8 cellular contexts compared by ENCODE assay signal in genomic region chr2:44358498-44358897, GRCh38. TPM values are rescaled to one million over a fixed set of nuclear protein-coding genes. Genes with fewer than 3 reads are reported as not detected.
DNase-seq lines count a peak whose midpoint lies in the region; ATAC-seq, FAIRE-seq and TF ChIP-seq lines count a peak whose summit lies in the region.

No MANE protein-coding gene starts in this region.

- intact Hi-C loops in CD8-positive, alpha-beta T cell (cut with DNase I, micrococcal nuclease) = no loop called here
- intact Hi-C loops in K562 (cut with micrococcal nuclease) = no loop called here

- no peaks in the 10 kb centered on the region for H3K9me3 Mint-ChIP-seq in CD8-positive, alpha-beta T cell

- TF ChIP-seq POLR2A in K562 (conservative IDR thresholded peaks at IDR 0.05) = no peak

- no peak overlapping the region for H2AFZ ChIP-seq in K562 (ENCODE audit: low read depth, low read length)

- no peaks in the 10 kb centered on the region for H3K9me3 ChIP-seq in CD8-positive, alpha-beta T cell (ENCODE audit: low read length)
- no peaks in the 10 kb centered on the region for H3K9me3 ChIP-seq in K562 (replicated peaks; ENCODE audit: control insufficient read depth, insufficient read depth, low read depth, low read length)
- no peaks in the 10 kb centered on the region for H3K9me3 ChIP-seq in skeletal muscle satellite cell (replicated peaks; ENCODE audit: low read length)

- no peak for ATAC-seq in CD8-positive, alpha-beta T cell
- ATAC-seq in K562 = no peak
- no peak for ATAC-seq in GM19324 (IDR thresholded peaks at IDR 0.05; ENCODE audit: low FRiP score, unreplicated experiment)
- ATAC-seq in HG03039 (IDR thresholded peaks at IDR 0.05; ENCODE audit: unreplicated experiment) = no peak

- no peak overlapping the region for H3K27ac ChIP-seq in CD8-positive, alpha-beta T cell (ENCODE audit: low read depth, low read length)
- no peak overlapping the region for H3K27ac ChIP-seq in K562 (ENCODE audit: extremely low read depth, low read depth, low read length)

- POLR2A ChIA-PET in CD8-positive, alpha-beta T cell (lab: Charles Lee) = interaction anchor here (0.6 to 1.0 kb wide), 2 partner anchors 110 to 188 kb away, joined by 3 to 4 read pairs; no protein-coding TSS in a partner anchor
- POLR2A ChIA-PET in K562 (lab: Yijun Ruan, JAX) = interaction anchor here (0.6 to 4.7 kb wide), 3 partner anchors 10 to 30 kb away, joined by 3 to 40 read pairs (median 4); no protein-coding TSS in a partner anchor

- CTCF ChIA-PET in CD8-positive, alpha-beta T cell (lab: Charles Lee) = interaction anchor here (2.9 kb wide), 1 partner anchor 15 kb away, joined by 9 read pairs; no protein-coding TSS in a partner anchor
- CTCF ChIA-PET in K562 (lab: Yijun Ruan, JAX; ENCODE audit: low intra/inter-chr PET ratio) = no interaction called here

- TF ChIP-seq CTCF in CD8-positive, alpha-beta T cell (IDR thresholded peaks at IDR 0.05) = no peak
- TF ChIP-seq CTCF in GM20000 (IDR thresholded peaks at IDR 0.05; ENCODE audit: extremely low read depth, missing control alignments) (no peak), K562 (IDR thresholded peaks at IDR 0.05 in 2 of 3, conservative IDR thresholded peaks at IDR 0.05 in 1 of 3; ENCODE audit: insufficient read depth in 2 of 3, low read depth in 1 of 3, low read length in 3 of 3) (no peak)

- 82% methylated on average over 3 of the region's 3 CpGs for WGBS in K562 (ENCODE audit: insufficient coverage, low coverage, missing lambda C conversion rate)

- no peaks in the 10 kb centered on the region; the same call in 1 of the 2 replicates for H4K20me1 ChIP-seq in K562 (replicated peaks; ENCODE audit: control insufficient read depth, insufficient read depth, low read length)

- peaks cover 37% of the 10 kb centered on the region for H3K79me2 ChIP-seq in K562 (ENCODE audit: control insufficient read depth, insufficient read depth, low read length)

- peaks cover 42% of the 10 kb centered on the region for H3K36me3 Mint-ChIP-seq in CD8-positive, alpha-beta T cell

- H3K9me1 ChIP-seq in K562 (ENCODE audit: control insufficient read depth, insufficient read depth, low read length) = no peaks in the 10 kb centered on the region

- H3K4me2 ChIP-seq in K562 (ENCODE audit: insufficient read depth, low read length) (no peak overlapping the region), skeletal muscle satellite cell (ENCODE audit: low read length) (peak overlapping the region; percentile 51)

- H3K4me1 Mint-ChIP-seq in CD8-positive, alpha-beta T cell (ENCODE audit: low read depth) = peaks cover 56% of the 10 kb centered on the region

- TF ChIP-seq EP300 in K562 (IDR thresholded peaks at IDR 0.05; ENCODE audit: low read length) = no peak

- in situ Hi-C loops in K562 (cut with MboI) = no loop called here

- no peak overlapping the region for H3K4me3 ChIP-seq in CD8-positive, alpha-beta T cell (ENCODE audit: low read depth, low read length)
- H3K4me3 ChIP-seq in K562 (no peak overlapping the region), skeletal muscle satellite cell (ENCODE audit: low read length) (no peak overlapping the region)

- peak in 5 of 7 experiments; percentile 26 to 52 (median 50) for DNase-seq in CD8-positive, alpha-beta T cell
- peak; percentile 19 for DNase-seq in GM20000 (ENCODE audit: low spot score)
- peak; percentile 20 to 64 for DNase-seq in NCI-H524 (lab: John Stamatoyannopoulos, UW)
- DNase-seq in K562 (ENCODE audit: extremely low read depth in 1 of 4, low spot score in 3 of 4) = peak in 1 of 4 experiments; percentile 25
- no peak for DNase-seq in NCI-H1930 (lab: John Stamatoyannopoulos, UW)

- H3K27me3 ChIP-seq in CD8-positive, alpha-beta T cell (ENCODE audit: insufficient read depth, low read length) = no peaks in the 10 kb centered on the region
- H3K27me3 ChIP-seq in K562 (ENCODE audit: control insufficient read depth in 2 of 2, insufficient read depth in 2 of 2, low read length in 2 of 2) (no peaks in the 10 kb centered on the region), skeletal muscle satellite cell (ENCODE audit: control insufficient read depth, insufficient read depth, low read length) (no peaks in the 10 kb centered on the region)

- BruUV-seq in K562 (replicated peaks; lab: Mats Ljungman, UMichigan) = no TSS peak

- no peak overlapping the region for H3K9ac ChIP-seq in K562 (ENCODE audit: insufficient read depth in 1 of 2, low read depth in 2 of 2, low read length in 2 of 2)
- H3K9ac ChIP-seq in skeletal muscle satellite cell (ENCODE audit: low read depth, low read length) = no peak overlapping the region

- peak overlapping the region; percentile 50 for H3K4me3 Mint-ChIP-seq in CD8-positive, alpha-beta T cell

- no peaks in the 10 kb centered on the region for H3K36me3 ChIP-seq in CD8-positive, alpha-beta T cell (ENCODE audit: insufficient read depth, low read length)
- H3K36me3 ChIP-seq in K562 (ENCODE audit: control insufficient read depth, insufficient read depth, low read length) (peaks cover 5% of the 10 kb centered on the region; the same call in 1 of the 3 replicates), skeletal muscle satellite cell (ENCODE audit: insufficient read depth, low read length) (no peaks in the 10 kb centered on the region)

- FAIRE-seq in K562 (lab: Jason Lieb, UNC) = no peak

- TF ChIP-seq RAD21 in K562 (CRISPR knock-in tag; conservative IDR thresholded peaks at IDR 0.05 in 1 of 2, IDR thresholded peaks at IDR 0.05 in 1 of 2) = no peak

- peaks cover 24% of the 10 kb centered on the region for H3K4me1 ChIP-seq in CD8-positive, alpha-beta T cell (ENCODE audit: insufficient read depth, low read length)
- H3K4me1 ChIP-seq in K562 (replicated peaks in 1 of 2; ENCODE audit: control insufficient read depth in 2 of 2, insufficient read depth in 2 of 2, low read length in 2 of 2) = peaks cover 0 to 4% of the 10 kb centered on the region in 2 experiments; a peak in 2 of 5 replicates
- peaks cover 16% of the 10 kb centered on the region for H3K4me1 ChIP-seq in skeletal muscle satellite cell (ENCODE audit: control insufficient read depth, insufficient read depth, low read length)

- no peak overlapping the region for H3K27ac Mint-ChIP-seq in CD8-positive, alpha-beta T cell

- no peaks in the 10 kb centered on the region for H3K27me3 Mint-ChIP-seq in CD8-positive, alpha-beta T cell (ENCODE audit: low read depth)

TF ChIP-seq in K562, 482 proteins besides CTCF, POLR2A, EP300 and RAD21:
- TF ChIP-seq NFIC (IDR thresholded peaks at IDR 0.05) = 0 out of 2 replicates have a peak, but pooled peaks have one; percentile 7
- TF ChIP-seq ZBTB1 (CRISPR knock-in tag; IDR thresholded peaks at IDR 0.05; ENCODE audit: borderline replicate concordance, low read depth) = no peak

RNA-seq across cellular contexts. Expression of gene PREPL, which starts 2.8 kb away (rescaled TPM):
- 10 to 100 TPM; 26.6 to 27.9 TPM for total RNA-seq in CD8-positive, alpha-beta T cell
- 31.9 and 111 TPM in 2 replicates for total RNA-seq in K562 (2011; cell fraction: chromatin; rRNA removed; ENCODE audit: low replicate concordance)
- total RNA-seq in K562 (2011; cell fraction: nucleolus; rRNA removed) = 14.8 and 23.8 TPM in 2 replicates
- 47.1 and 80.1 TPM in 2 replicates for total RNA-seq in K562 (2011; cell fraction: nucleoplasm; rRNA removed)
- total RNA-seq in K562 (2014; rRNA removed) (19.7 and 24.1 TPM in 2 replicates), K562 (2014; rRNA removed; fragmentation: Illumina TruSeq; extraction: Trizol) (34.5 and 38.5 TPM in 2 replicates), K562 (2015; rRNA removed; fragmentation: Illumina TruSeq; extraction: Trizol) (25.3 and 26.9 TPM in 2 replicates), K562 (2021) (31.2 and 31.8 TPM in 2 replicates)
- polyA plus RNA-seq in K562 (2011; rRNA removed) (48.0 and 58.9 TPM in 2 replicates), K562 (2014; fragmentation: Illumina TruSeq; extraction: Trizol) (32.5 and 42.4 TPM in 2 replicates), K562 (2014; fragmentation: Nextera tagmentation; extraction: Ambion mirVana) (10 to 100 TPM; 11.6 to 27.2 TPM), K562 (2014; rRNA removed) (24.3 and 26.7 TPM in 2 replicates)
- 9.4 and 20.7 TPM in 2 replicates for polyA plus RNA-seq in K562 (2011; cell fraction: cytosol; rRNA removed)
- polyA plus RNA-seq in K562 (2011; cell fraction: nucleus; rRNA removed) = 40.9 and 70.4 TPM in 2 replicates
- polyA plus RNA-seq in K562 (2012) = 19.6 and 40.4 TPM in 2 replicates
- polyA minus RNA-seq in K562 (2011; rRNA and poly(A)+ RNA removed) = 59.9 and 61.1 TPM in 2 replicates
- 19.4 and 25.0 TPM in 2 replicates for polyA minus RNA-seq in K562 (2011; cell fraction: cytosol; rRNA and poly(A)+ RNA removed)
- 21.3 and 44.3 TPM in 2 replicates for polyA minus RNA-seq in K562 (2011; cell fraction: nucleus; rRNA and poly(A)+ RNA removed)
- total RNA-seq in skeletal muscle satellite cell (2012; rRNA removed) = 43.6 and 48.1 TPM in 2 replicates

RNA-seq across cellular contexts. Expression of gene CAMKMT, which starts 3.2 kb away (rescaled TPM):
- total RNA-seq in CD8-positive, alpha-beta T cell = 10 to 100 TPM; 12.4 to 13.0 TPM
- 22.9 and 51.6 TPM in 2 replicates for total RNA-seq in K562 (2011; cell fraction: chromatin; rRNA removed; ENCODE audit: low replicate concordance)
- total RNA-seq in K562 (2011; cell fraction: nucleolus; rRNA removed) = 16.5 and 18.6 TPM in 2 replicates
- total RNA-seq in K562 (2011; cell fraction: nucleoplasm; rRNA removed) = 28.8 and 48.7 TPM in 2 replicates
- total RNA-seq in K562 (2014; rRNA removed) = 5.2 and 13.3 TPM in 2 replicates
- 9.7 and 10.0 TPM in 2 replicates for total RNA-seq in K562 (2014; rRNA removed; fragmentation: Illumina TruSeq; extraction: Trizol)
- total RNA-seq in K562 (2015; rRNA removed; fragmentation: Illumina TruSeq; extraction: Trizol) = 6.6 and 7.4 TPM in 2 replicates
- total RNA-seq in K562 (2021) = 8.5 and 8.8 TPM in 2 replicates
- polyA plus RNA-seq in K562 (2011; rRNA removed) = 8.7 and 15.3 TPM in 2 replicates
- 2.9 and 7.0 TPM in 2 replicates for polyA plus RNA-seq in K562 (2011; cell fraction: cytosol; rRNA removed)
- 8.6 TPM in 2 replicates for polyA plus RNA-seq in K562 (2011; cell fraction: nucleus; rRNA removed)
- 6.3 and 7.5 TPM in 2 replicates for polyA plus RNA-seq in K562 (2012)
- polyA plus RNA-seq in K562 (2014; fragmentation: Illumina TruSeq; extraction: Trizol) = 7.6 and 8.8 TPM in 2 replicates
- polyA plus RNA-seq in K562 (2014; fragmentation: Nextera tagmentation; extraction: Ambion mirVana) = 1 to 10 TPM; 1.6 to 1.8 TPM
- 7.3 and 8.6 TPM in 2 replicates for polyA plus RNA-seq in K562 (2014; rRNA removed)
- 16.1 and 18.8 TPM in 2 replicates for polyA minus RNA-seq in K562 (2011; rRNA and poly(A)+ RNA removed)
- polyA minus RNA-seq in K562 (2011; cell fraction: cytosol; rRNA and poly(A)+ RNA removed) = 5.5 and 6.3 TPM in 2 replicates
- 27.3 and 41.9 TPM in 2 replicates for polyA minus RNA-seq in K562 (2011; cell fraction: nucleus; rRNA and poly(A)+ RNA removed)
- 8.6 and 9.0 TPM in 2 replicates for total RNA-seq in skeletal muscle satellite cell (2012; rRNA removed)

Comparison
In these comparisons a context has a peak if more than half of its experiments do, and no peak if none do; other contexts are left out.
1. DNase-seq: peak in CD8-positive, alpha-beta T cell (5 of 7), GM20000 (single experiment) and NCI-H524 (2 of 2); none in NCI-H1930 (0 of 2).